Comparison of ENCODE assay signal across 23 cellular contexts in genomic region chr6:109471105-109471810, GRCh38. TPM values are rescaled to one million over a fixed set of nuclear protein-coding genes. Genes with fewer than 3 reads are reported as not detected.
DNase-seq lines count a peak whose midpoint lies in the region; ATAC-seq and FAIRE-seq lines count a peak whose summit lies in the region.
"Had no signal": no experiment of that assay in that cellular context is flagged by ENCODE, and none has a peak within 500 bp of the region (broad histone marks: within the 10 kb centered on the region; RNA-seq: fewer than 3 reads in every experiment).

No MANE protein-coding gene starts in this region.

- H3K36me3 ChIP-seq in CD4-positive, CD25-positive, alpha-beta regulatory T cell (ENCODE audit: control insufficient read depth, insufficient read depth, low read length): peaks cover 96% of the 10 kb centered on the region
- H3K36me3 ChIP-seq in H7 (replicated peaks; ENCODE audit: control insufficient read depth, insufficient read depth, low read length): peaks cover 45% of the 10 kb centered on the region

- peak overlapping the region in 1 of 4 donors; percentile 23 for H3K4me3 Mint-ChIP-seq in CD4-positive, CD25-positive, alpha-beta regulatory T cell
- no peak overlapping the region for H3K4me3 Mint-ChIP-seq in activated T-helper 2 cell treated with anti-CD3 and anti-CD28 coated beads, Interferon-gamma antibody, Interleukin-2, Interleukin-4, amounts not matched to agents 10 μg/mL and 5 μg/mL and 100 μg/mL, durations not matched to agents 14 hours and 24 hours and 36 hours (ENCODE audit: low read depth)
- no peak overlapping the region for H3K4me3 Mint-ChIP-seq in memory B cell

- no peaks in the 10 kb centered on the region for H3K9me3 ChIP-seq in CD4-positive, CD25-positive, alpha-beta regulatory T cell (ENCODE audit: control insufficient read depth in 2 of 2, low read length in 2 of 2)
- H3K9me3 ChIP-seq: Caco-2, lower lobe of right lung, prostate gland, thyroid gland had no signal

- peaks cover 0 to 3% (median 0%) of the 10 kb centered on the region in 7 donors for H3K9me3 Mint-ChIP-seq in CD4-positive, CD25-positive, alpha-beta regulatory T cell
- H3K9me3 Mint-ChIP-seq in activated T-helper 2 cell treated with anti-CD3 and anti-CD28 coated beads, Interferon-gamma antibody, Interleukin-2, Interleukin-4, amounts not matched to agents 10 μg/mL and 5 μg/mL and 100 μg/mL, durations not matched to agents 14 hours and 24 hours and 36 hours: no peaks in the 10 kb centered on the region
- no peaks in the 10 kb centered on the region for H3K9me3 Mint-ChIP-seq in memory B cell

- no peaks in the 10 kb centered on the region for H3K27me3 ChIP-seq in CD4-positive, CD25-positive, alpha-beta regulatory T cell (ENCODE audit: control insufficient read depth, insufficient read depth, low read length)
- H3K27me3 ChIP-seq in H7 (ENCODE audit: control insufficient read depth, insufficient read depth, low read length): no peaks in the 10 kb centered on the region
- H3K27me3 ChIP-seq: thyroid gland had no signal

- no peak for DNase-seq in CD4-positive, CD25-positive, alpha-beta regulatory T cell
- DNase-seq in ELF-1 (ENCODE audit: low read depth, low spot score): peak; percentile 27
- no peak for DNase-seq in activated T-helper 2 cell treated with anti-CD3 and anti-CD28 coated beads, Interferon-gamma antibody, Interleukin-2, Interleukin-4, amounts not matched to agents 10 μg/mL and 5 μg/mL and 100 μg/mL, durations not matched to agents 14 hours and 24 hours and 36 hours (ENCODE audit: low spot score)
- no peak for DNase-seq in memory B cell (ENCODE audit: low spot score in 2 of 2)
- no peak for DNase-seq in H7
- no peak for DNase-seq in urothelium cell line (ENCODE audit: low spot score)
- DNase-seq: activated CD4-positive, CD25-positive, alpha-beta regulatory T cell; activated gamma-delta T cell; Caco-2; DMS79 treated with DMSO at 0.1 percent for 48 hours; GM23248; kidney; lower lobe of right lung; NCI-H1105 treated with DMSO at 0.1 percent for 48 hours; NCI-H510A treated with DMSO at 0.1 percent for 48 hours; stimulated activated naive CD4-positive, alpha-beta T cell; T-helper 9 cell; thyroid gland had no signal

- ATAC-seq in CD4-positive, CD25-positive, alpha-beta regulatory T cell (ENCODE audit: low read depth in 2 of 2): no peak
- ATAC-seq in memory B cell (ENCODE audit: low read depth) (no peak), HG03108 (IDR thresholded peaks at IDR 0.05; ENCODE audit: unreplicated experiment) (no peak)
- ATAC-seq: lower lobe of right lung had no signal

- no peak overlapping the region for H3K4me3 ChIP-seq in CD4-positive, CD25-positive, alpha-beta regulatory T cell (ENCODE audit: low read depth, low read length)
- no peak overlapping the region for H3K4me3 ChIP-seq in H7 (ENCODE audit: insufficient read depth, low read depth, low read length)
- H3K4me3 ChIP-seq: GM23248, lower lobe of right lung, prostate gland, thyroid gland had no signal

- peaks cover 79% of the 10 kb centered on the region for H3K36me3 Mint-ChIP-seq in CD4-positive, CD25-positive, alpha-beta regulatory T cell
- peaks cover 94% of the 10 kb centered on the region for H3K36me3 Mint-ChIP-seq in activated T-helper 2 cell treated with anti-CD3 and anti-CD28 coated beads, Interferon-gamma antibody, Interleukin-2, Interleukin-4, amounts not matched to agents 10 μg/mL and 5 μg/mL and 100 μg/mL, durations not matched to agents 14 hours and 24 hours and 36 hours (ENCODE audit: low read depth)
- peaks cover 50% of the 10 kb centered on the region for H3K36me3 Mint-ChIP-seq in memory B cell

- peaks cover 6 to 84% (median 58%) of the 10 kb centered on the region in 4 donors for H3K4me1 Mint-ChIP-seq in CD4-positive, CD25-positive, alpha-beta regulatory T cell
- peaks cover 62% of the 10 kb centered on the region for H3K4me1 Mint-ChIP-seq in activated T-helper 2 cell treated with anti-CD3 and anti-CD28 coated beads, Interferon-gamma antibody, Interleukin-2, Interleukin-4, amounts not matched to agents 10 μg/mL and 5 μg/mL and 100 μg/mL, durations not matched to agents 14 hours and 24 hours and 36 hours (ENCODE audit: low read depth)
- H3K4me1 Mint-ChIP-seq in memory B cell: peaks cover 45% of the 10 kb centered on the region

- H3K27me3 Mint-ChIP-seq in CD4-positive, CD25-positive, alpha-beta regulatory T cell: no peaks in the 10 kb centered on the region
- H3K27me3 Mint-ChIP-seq in activated T-helper 2 cell treated with anti-CD3 and anti-CD28 coated beads, Interferon-gamma antibody, Interleukin-2, Interleukin-4, amounts not matched to agents 10 μg/mL and 5 μg/mL and 100 μg/mL, durations not matched to agents 14 hours and 24 hours and 36 hours (ENCODE audit: low read depth): no peaks in the 10 kb centered on the region
- no peaks in the 10 kb centered on the region for H3K27me3 Mint-ChIP-seq in memory B cell

- peak overlapping the region in 2 of 3 donors; percentile 55 to 70 for H3K27ac Mint-ChIP-seq in CD4-positive, CD25-positive, alpha-beta regulatory T cell
- peak overlapping the region; percentile 67 for H3K27ac Mint-ChIP-seq in activated T-helper 2 cell treated with anti-CD3 and anti-CD28 coated beads, Interferon-gamma antibody, Interleukin-2, Interleukin-4, amounts not matched to agents 10 μg/mL and 5 μg/mL and 100 μg/mL, durations not matched to agents 14 hours and 24 hours and 36 hours
- H3K27ac Mint-ChIP-seq in memory B cell: peak overlapping the region; percentile 46

- peaks cover 26% of the 10 kb centered on the region for H3K4me1 ChIP-seq in CD4-positive, CD25-positive, alpha-beta regulatory T cell (ENCODE audit: control insufficient read depth, insufficient read depth, low read length, poor library complexity, severe bottlenecking)
- H3K4me1 ChIP-seq: Caco-2, prostate gland had no signal

- H3K27ac ChIP-seq in CD4-positive, CD25-positive, alpha-beta regulatory T cell (ENCODE audit: insufficient read depth, low read length, poor library complexity, severe bottlenecking): no peak overlapping the region
- H3K27ac ChIP-seq: GM23248, HL-60, lower lobe of right lung, prostate gland, thyroid gland had no signal

- intact Hi-C loops in activated T-helper 2 cell treated with anti-CD3 and anti-CD28 coated beads, Interferon-gamma antibody, Interleukin-2, Interleukin-4, amounts not matched to agents 10 μg/mL and 5 μg/mL and 100 μg/mL, durations not matched to agents 14 hours and 24 hours and 36 hours (cut with micrococcal nuclease): no loop called here

- no peak for FAIRE-seq in urothelium cell line (lab: Jason Lieb, UNC)
- FAIRE-seq: colon, GM12892, kidney had no signal

RNA-seq across cellular contexts. Expression of gene ZBTB24, which starts 11.8 kb away (rescaled TPM):
- 20.2 TPM for total RNA-seq in CD4-positive, CD25-positive, alpha-beta regulatory T cell
- 10 to 100 TPM in 3 of 4 donors, 1 to 10 TPM in 1; 9.2 to 11.9 (median 10.5) TPM for polyA plus RNA-seq in CD4-positive, CD25-positive, alpha-beta regulatory T cell
- total RNA-seq in activated T-helper 2 cell treated with anti-CD3 and anti-CD28 coated beads, Interferon-gamma antibody, Interleukin-2, Interleukin-4, amounts not matched to agents 10 μg/mL and 5 μg/mL and 100 μg/mL, durations not matched to agents 14 hours and 24 hours and 36 hours: 17.7 and 18.8 TPM in 2 replicates
- total RNA-seq in H7 (2014; rRNA removed; shearing (Covaris generic)): 17.8 and 18.1 TPM in 2 replicates

RNA-seq across cellular contexts. Expression of gene MICAL1, which starts 15.7 kb away (rescaled TPM):
- total RNA-seq in CD4-positive, CD25-positive, alpha-beta regulatory T cell: 166 TPM
- polyA plus RNA-seq in CD4-positive, CD25-positive, alpha-beta regulatory T cell: 10 to 100 TPM; 14.6 to 20.9 (median 17.2) TPM
- total RNA-seq in activated T-helper 2 cell treated with anti-CD3 and anti-CD28 coated beads, Interferon-gamma antibody, Interleukin-2, Interleukin-4, amounts not matched to agents 10 μg/mL and 5 μg/mL and 100 μg/mL, durations not matched to agents 14 hours and 24 hours and 36 hours: 47.8 and 51.8 TPM in 2 replicates
- 45.1 and 56.9 TPM in 2 replicates for total RNA-seq in H7 (2014; rRNA removed; shearing (Covaris generic))

RNA-seq across cellular contexts. Expression of gene SMPD2, which starts 30.7 kb away (rescaled TPM):
- 30.2 TPM for total RNA-seq in CD4-positive, CD25-positive, alpha-beta regulatory T cell
- 10 to 100 TPM in 3 of 4 donors, 1 to 10 TPM in 1; 9.5 to 14.8 (median 12.4) TPM for polyA plus RNA-seq in CD4-positive, CD25-positive, alpha-beta regulatory T cell
- 14.7 and 17.5 TPM in 2 replicates for total RNA-seq in activated T-helper 2 cell treated with anti-CD3 and anti-CD28 coated beads, Interferon-gamma antibody, Interleukin-2, Interleukin-4, amounts not matched to agents 10 μg/mL and 5 μg/mL and 100 μg/mL, durations not matched to agents 14 hours and 24 hours and 36 hours
- total RNA-seq in H7 (2014; rRNA removed; shearing (Covaris generic)): 11.3 and 13.2 TPM in 2 replicates

RNA-seq across cellular contexts. Expression of gene PPIL6, which starts 30.8 kb away (rescaled TPM):
- 0.91 TPM for total RNA-seq in CD4-positive, CD25-positive, alpha-beta regulatory T cell
- polyA plus RNA-seq in CD4-positive, CD25-positive, alpha-beta regulatory T cell: under 1 TPM; 0.24 to 0.72 (median 0.39) TPM
- 0.32 TPM in 1 of 2 replicates, not detected in the other for total RNA-seq in activated T-helper 2 cell treated with anti-CD3 and anti-CD28 coated beads, Interferon-gamma antibody, Interleukin-2, Interleukin-4, amounts not matched to agents 10 μg/mL and 5 μg/mL and 100 μg/mL, durations not matched to agents 14 hours and 24 hours and 36 hours
- total RNA-seq in H7 (2014; rRNA removed; shearing (Covaris generic)): 0.35 TPM in 1 of 2 replicates, not detected in the other
- total RNA-seq: Caco-2 had no signal
